Comparison of ENCODE assay signal across 1 cellular context in the genomic region with DNA sequence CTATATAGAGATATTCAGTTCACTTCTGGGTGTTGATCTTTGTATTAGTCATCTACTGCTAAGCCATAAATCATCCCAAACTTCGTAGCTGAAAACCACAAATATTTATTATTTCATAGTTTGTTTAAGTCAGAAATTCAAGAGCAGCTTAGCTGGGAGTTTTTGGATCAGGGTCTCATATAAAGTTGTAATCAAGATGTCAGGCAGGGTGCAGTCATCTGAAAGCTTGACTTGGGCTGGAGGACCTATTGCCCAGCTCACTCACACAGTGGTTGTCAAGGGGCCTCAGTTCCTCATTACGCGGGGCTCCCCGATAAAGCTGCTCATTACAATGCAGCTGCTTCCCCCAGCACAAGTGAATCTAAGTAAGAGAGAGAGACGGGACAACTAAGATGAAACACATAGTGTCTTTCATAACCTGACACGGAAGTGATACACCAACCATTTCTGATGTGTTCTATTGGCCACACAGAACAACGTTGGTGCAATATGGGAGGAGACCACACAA.
TF ChIP-seq lines count a peak whose summit lies in the region.

No MANE protein-coding gene starts in this region.

TF ChIP-seq in K562, 482 proteins besides CTCF, POLR2A, EP300 and RAD21 (continued from another document):
- TF ChIP-seq, protein P1, sequence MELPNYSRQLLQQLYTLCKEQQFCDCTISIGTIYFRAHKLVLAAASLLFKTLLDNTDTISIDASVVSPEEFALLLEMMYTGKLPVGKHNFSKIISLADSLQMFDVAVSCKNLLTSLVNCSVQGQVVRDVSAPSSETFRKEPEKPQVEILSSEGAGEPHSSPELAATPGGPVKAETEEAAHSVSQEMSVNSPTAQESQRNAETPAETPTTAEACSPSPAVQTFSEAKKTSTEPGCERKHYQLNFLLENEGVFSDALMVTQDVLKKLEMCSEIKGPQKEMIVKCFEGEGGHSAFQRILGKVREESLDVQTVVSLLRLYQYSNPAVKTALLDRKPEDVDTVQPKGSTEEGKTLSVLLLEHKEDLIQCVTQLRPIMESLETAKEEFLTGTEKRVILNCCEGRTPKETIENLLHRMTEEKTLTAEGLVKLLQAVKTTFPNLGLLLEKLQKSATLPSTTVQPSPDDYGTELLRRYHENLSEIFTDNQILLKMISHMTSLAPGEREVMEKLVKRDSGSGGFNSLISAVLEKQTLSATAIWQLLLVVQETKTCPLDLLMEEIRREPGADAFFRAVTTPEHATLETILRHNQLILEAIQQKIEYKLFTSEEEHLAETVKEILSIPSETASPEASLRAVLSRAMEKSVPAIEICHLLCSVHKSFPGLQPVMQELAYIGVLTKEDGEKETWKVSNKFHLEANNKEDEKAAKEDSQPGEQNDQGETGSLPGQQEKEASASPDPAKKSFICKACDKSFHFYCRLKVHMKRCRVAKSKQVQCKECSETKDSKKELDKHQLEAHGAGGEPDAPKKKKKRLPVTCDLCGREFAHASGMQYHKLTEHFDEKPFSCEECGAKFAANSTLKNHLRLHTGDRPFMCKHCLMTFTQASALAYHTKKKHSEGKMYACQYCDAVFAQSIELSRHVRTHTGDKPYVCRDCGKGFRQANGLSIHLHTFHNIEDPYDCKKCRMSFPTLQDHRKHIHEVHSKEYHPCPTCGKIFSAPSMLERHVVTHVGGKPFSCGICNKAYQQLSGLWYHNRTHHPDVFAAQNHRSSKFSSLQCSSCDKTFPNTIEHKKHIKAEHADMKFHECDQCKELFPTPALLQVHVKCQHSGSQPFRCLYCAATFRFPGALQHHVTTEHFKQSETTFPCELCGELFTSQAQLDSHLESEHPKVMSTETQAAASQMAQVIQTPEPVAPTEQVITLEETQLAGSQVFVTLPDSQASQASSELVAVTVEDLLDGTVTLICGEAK (IDR thresholded peaks at IDR 0.05) = peak; percentile 44; the same call in 1 of the 2 replicates
- TF ChIP-seq, protein P1 (CRISPR knock-in tag; IDR thresholded peaks at IDR 0.05) = no peak
- TF ChIP-seq, protein P2, sequence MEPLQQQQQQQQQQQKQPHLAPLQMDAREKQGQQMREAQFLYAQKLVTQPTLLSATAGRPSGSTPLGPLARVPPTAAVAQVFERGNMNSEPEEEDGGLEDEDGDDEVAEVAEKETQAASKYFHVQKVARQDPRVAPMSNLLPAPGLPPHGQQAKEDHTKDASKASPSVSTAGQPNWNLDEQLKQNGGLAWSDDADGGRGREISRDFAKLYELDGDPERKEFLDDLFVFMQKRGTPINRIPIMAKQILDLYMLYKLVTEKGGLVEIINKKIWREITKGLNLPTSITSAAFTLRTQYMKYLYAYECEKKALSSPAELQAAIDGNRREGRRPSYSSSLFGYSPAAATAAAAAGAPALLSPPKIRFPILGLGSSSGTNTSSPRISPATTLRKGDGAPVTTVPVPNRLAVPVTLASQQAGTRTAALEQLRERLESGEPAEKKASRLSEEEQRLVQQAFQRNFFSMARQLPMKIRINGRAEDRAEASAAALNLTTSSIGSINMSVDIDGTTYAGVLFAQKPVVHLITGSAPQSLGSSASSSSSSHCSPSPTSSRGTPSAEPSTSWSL (CRISPR knock-in tag; IDR thresholded peaks at IDR 0.05; ENCODE audit: borderline replicate concordance) = no peak
- TF ChIP-seq, protein P3, sequence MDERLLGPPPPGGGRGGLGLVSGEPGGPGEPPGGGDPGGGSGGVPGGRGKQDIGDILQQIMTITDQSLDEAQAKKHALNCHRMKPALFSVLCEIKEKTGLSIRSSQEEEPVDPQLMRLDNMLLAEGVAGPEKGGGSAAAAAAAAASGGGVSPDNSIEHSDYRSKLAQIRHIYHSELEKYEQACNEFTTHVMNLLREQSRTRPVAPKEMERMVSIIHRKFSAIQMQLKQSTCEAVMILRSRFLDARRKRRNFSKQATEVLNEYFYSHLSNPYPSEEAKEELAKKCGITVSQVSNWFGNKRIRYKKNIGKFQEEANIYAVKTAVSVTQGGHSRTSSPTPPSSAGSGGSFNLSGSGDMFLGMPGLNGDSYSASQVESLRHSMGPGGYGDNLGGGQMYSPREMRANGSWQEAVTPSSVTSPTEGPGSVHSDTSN (CRISPR knock-in tag; IDR thresholded peaks at IDR 0.05; ENCODE audit: low read depth) = no peak
- TF ChIP-seq, protein P3 (tag; conservative IDR thresholded peaks at IDR 0.05; ENCODE audit: low read depth) = peak; percentile 70
- TF ChIP-seq, protein P4, sequence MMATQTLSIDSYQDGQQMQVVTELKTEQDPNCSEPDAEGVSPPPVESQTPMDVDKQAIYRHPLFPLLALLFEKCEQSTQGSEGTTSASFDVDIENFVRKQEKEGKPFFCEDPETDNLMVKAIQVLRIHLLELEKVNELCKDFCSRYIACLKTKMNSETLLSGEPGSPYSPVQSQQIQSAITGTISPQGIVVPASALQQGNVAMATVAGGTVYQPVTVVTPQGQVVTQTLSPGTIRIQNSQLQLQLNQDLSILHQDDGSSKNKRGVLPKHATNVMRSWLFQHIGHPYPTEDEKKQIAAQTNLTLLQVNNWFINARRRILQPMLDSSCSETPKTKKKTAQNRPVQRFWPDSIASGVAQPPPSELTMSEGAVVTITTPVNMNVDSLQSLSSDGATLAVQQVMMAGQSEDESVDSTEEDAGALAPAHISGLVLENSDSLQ (IDR thresholded peaks at IDR 0.05) = peak; percentile 84
- TF ChIP-seq, protein P5, sequence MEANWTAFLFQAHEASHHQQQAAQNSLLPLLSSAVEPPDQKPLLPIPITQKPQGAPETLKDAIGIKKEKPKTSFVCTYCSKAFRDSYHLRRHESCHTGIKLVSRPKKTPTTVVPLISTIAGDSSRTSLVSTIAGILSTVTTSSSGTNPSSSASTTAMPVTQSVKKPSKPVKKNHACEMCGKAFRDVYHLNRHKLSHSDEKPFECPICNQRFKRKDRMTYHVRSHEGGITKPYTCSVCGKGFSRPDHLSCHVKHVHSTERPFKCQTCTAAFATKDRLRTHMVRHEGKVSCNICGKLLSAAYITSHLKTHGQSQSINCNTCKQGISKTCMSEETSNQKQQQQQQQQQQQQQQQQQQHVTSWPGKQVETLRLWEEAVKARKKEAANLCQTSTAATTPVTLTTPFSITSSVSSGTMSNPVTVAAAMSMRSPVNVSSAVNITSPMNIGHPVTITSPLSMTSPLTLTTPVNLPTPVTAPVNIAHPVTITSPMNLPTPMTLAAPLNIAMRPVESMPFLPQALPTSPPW (CRISPR knock-in tag; IDR thresholded peaks at IDR 0.05) = 0 out of 2 replicates have a peak, but pooled peaks have one; percentile 7
- TF ChIP-seq CREB1 (IDR thresholded peaks at IDR 0.05) (no peak), CREB1 (CRISPR knock-in tag; IDR thresholded peaks at IDR 0.05) (no peak), HNRNPL (IDR thresholded peaks at IDR 0.05; ENCODE audit: low read depth, low read length) (no peak), FOSL1 (tag; conservative IDR thresholded peaks at IDR 0.05) (peak; percentile 72)
